In genomic region chr2:105746177-105747080, GRCh38 we compare ENCODE assay signal across 8 cellular contexts. TPM values are rescaled to one million over a fixed set of nuclear protein-coding genes. Genes with fewer than 3 reads are reported as not detected.
DNase-seq lines count a peak whose midpoint lies in the region; ATAC-seq and TF ChIP-seq lines count a peak whose summit lies in the region.

No MANE protein-coding gene starts in this region.

- ATAC-seq in psoas muscle = no peak

- 43 to 58% (median 49%) methylated on average over 23 of the region's 23 CpGs for WGBS in psoas muscle, 3 donors

- H3K36me3 Mint-ChIP-seq in HFFc6 (ENCODE audit: low read depth) (peaks cover 13% of the 10 kb centered on the region; the same call in 1 of the 2 replicates), glutamatergic neuron (ENCODE audit: unreplicated experiment) (no peaks in the 10 kb centered on the region)

- no peak for TF ChIP-seq POLR2A in vagina (IDR thresholded peaks at IDR 0.05)

- in situ Hi-C loops in GM13977 (cut with MboI; ENCODE audit: low pct_unique_long_range_greater_than_20kb, low sequenced_read_pairs, unreplicated experiment) = no loop called here

- DNase-seq in GM13977 (ENCODE audit: low spot score) = peak; percentile 81
- DNase-seq in HFFc6 = no peak
- DNase-seq in NCI-H345 (lab: John Stamatoyannopoulos, UW) = peak; percentile 28
- DNase-seq in activated T-helper 1 cell treated with anti-CD3 and anti-CD28 coated beads, Interleukin-2, amount 50 U/mL, for 16 hours (ENCODE audit: low read depth in 1 of 2, low spot score in 1 of 2) = peak; percentile 55 to 80
- DNase-seq in glutamatergic neuron = peak; percentile 56
- DNase-seq in psoas muscle = peak in 1 of 2 donors; percentile 27
- DNase-seq in vagina (ENCODE audit: extremely low spot score in 2 of 2) = no peak
- DNase-seq in NCI-H2196 treated with DMSO at 0.1 percent for 48 hours (lab: John Stamatoyannopoulos, UW; ENCODE audit: unreplicated experiment) = no peak

- H3K4me1 ChIP-seq in psoas muscle (peaks cover 52% of the 10 kb centered on the region), vagina (peaks cover 66% of the 10 kb centered on the region)

- H3K27me3 ChIP-seq in psoas muscle (ENCODE audit: insufficient read depth in 3 of 3, low read length in 2 of 3) (no peaks in the 10 kb centered on the region), vagina (no peaks in the 10 kb centered on the region)

- H3K4me3 ChIP-seq in psoas muscle (peak overlapping the region; percentile 95), vagina (peak overlapping the region; percentile 70 to 87)

- H3K27ac Mint-ChIP-seq in HFFc6 = peak overlapping the region; percentile 56; the same call in 1 of the 2 replicates
- H3K27ac Mint-ChIP-seq in glutamatergic neuron (ENCODE audit: unreplicated experiment) = peak overlapping the region; percentile 93

- H3K9me3 ChIP-seq in psoas muscle = no peaks in the 10 kb centered on the region
- no peaks in the 10 kb centered on the region for H3K9me3 ChIP-seq in vagina

- H3K27ac ChIP-seq in psoas muscle = peak overlapping the region; percentile 80
- peak overlapping the region; percentile 89 for H3K27ac ChIP-seq in vagina

- H3K4me1 Mint-ChIP-seq in HFFc6 (ENCODE audit: low read depth) = peaks cover 56% of the 10 kb centered on the region
- H3K4me1 Mint-ChIP-seq in glutamatergic neuron (ENCODE audit: low read depth, unreplicated experiment) = peaks cover 41% of the 10 kb centered on the region

- H3K4me3 Mint-ChIP-seq in HFFc6 (peak overlapping the region; percentile 92), glutamatergic neuron (ENCODE audit: unreplicated experiment) (peak overlapping the region; percentile 98)

- H3K36me3 ChIP-seq in psoas muscle (ENCODE audit: insufficient read depth in 1 of 2, low read depth in 1 of 2) = no peaks in the 10 kb centered on the region
- no peaks in the 10 kb centered on the region for H3K36me3 ChIP-seq in vagina

- peaks cover 3% of the 10 kb centered on the region; the same call in 1 of the 2 replicates for H3K27me3 Mint-ChIP-seq in HFFc6 (ENCODE audit: insufficient read depth)
- H3K27me3 Mint-ChIP-seq in glutamatergic neuron (ENCODE audit: unreplicated experiment) = peaks cover 14% of the 10 kb centered on the region

- intact Hi-C loops in psoas muscle (cut with DNase I) (loop anchor here in 1 of 2 donors (10.0 kb wide), 3 partner anchors 172 to 372 kb away; no protein-coding TSS in a partner anchor), vagina (cut with DNase I) (no loop called here)

- TF ChIP-seq CTCF in GM13977 (IDR thresholded peaks at IDR 0.05; ENCODE audit: extremely low read depth, insufficient read depth, missing control alignments) (no peak), HFFc6 (IDR thresholded peaks at IDR 0.05) (no peak), glutamatergic neuron (IDR thresholded peaks at IDR 0.05; ENCODE audit: partially characterized antibody, unreplicated experiment) (no peak), psoas muscle (IDR thresholded peaks at IDR 0.05) (no peak), vagina (IDR thresholded peaks at IDR 0.05) (no peak)

- no peaks in the 10 kb centered on the region for H3K9me3 Mint-ChIP-seq in HFFc6
- peaks cover 13% of the 10 kb centered on the region for H3K9me3 Mint-ChIP-seq in glutamatergic neuron (ENCODE audit: unreplicated experiment)

RNA-seq across cellular contexts. Expression of gene NCK2, which starts 1.7 kb away (rescaled TPM):
- total RNA-seq in HFFc6 (2021; fragmentation: NEBNext Ultra II Directional; extraction: Animal tissue kit (Norgen Biotek cat#: 25700)) = 10 to 100 TPM; 18.6 to 20.2 (median 19.8) TPM
- total RNA-seq in glutamatergic neuron (ENCODE audit: unreplicated experiment) (82.4 TPM), psoas muscle (10 to 100 TPM; 33.9 to 53.1 (median 41.1) TPM), vagina (45.9 TPM)
- polyA plus RNA-seq in psoas muscle = 100 to 1,000 TPM in 1 of 3 donors, 10 to 100 TPM in 2; 26.5 to 111 (median 39.6) TPM

Comparison
In these comparisons a context has a peak if more than half of its experiments do, and no peak if none do; other contexts are left out.
1. DNase-seq: peak in GM13977 (single experiment), NCI-H345 (single experiment), activated T-helper 1 cell treated with anti-CD3 and anti-CD28 coated beads, Interleukin-2, amount 50 U/mL, for 16 hours (2 of 2) and glutamatergic neuron (single experiment); none in HFFc6 (single experiment), vagina (0 of 2) and NCI-H2196 treated with DMSO at 0.1 percent for 48 hours (single experiment).